Comparison of ENCODE assay signal across 8 cellular contexts in the genomic region with DNA sequence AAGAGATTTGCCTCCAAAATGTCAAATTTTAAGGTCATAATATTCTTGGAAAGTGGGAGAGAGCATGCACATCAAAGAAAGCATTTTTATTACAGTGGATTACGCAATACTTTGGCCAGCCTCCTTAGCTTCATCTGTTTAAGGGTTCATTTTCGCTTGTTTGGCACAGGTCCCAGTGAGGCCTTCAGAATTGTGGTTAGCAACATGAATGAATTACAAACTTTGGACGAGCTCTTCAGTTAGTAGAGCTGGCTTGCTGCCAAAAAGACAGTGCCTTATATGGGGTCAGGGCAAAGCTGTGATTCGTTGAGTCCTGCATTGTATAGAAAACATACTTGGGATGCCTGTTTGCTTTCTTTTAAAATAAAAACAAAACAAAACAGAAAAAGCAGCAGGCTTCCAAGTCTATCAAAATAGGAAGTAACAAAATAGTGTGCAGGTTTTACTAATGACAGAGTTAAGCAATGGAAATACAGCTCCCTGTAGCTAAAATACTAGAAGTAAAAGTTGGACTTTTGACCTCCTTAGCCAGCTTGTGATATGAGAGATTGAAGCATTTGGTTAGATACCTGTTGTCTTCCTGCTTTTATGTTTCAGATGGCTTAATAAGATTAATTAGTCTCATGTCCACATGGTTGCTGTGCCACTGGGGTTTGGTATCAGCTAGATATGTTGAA.
DNase-seq lines count a peak whose midpoint lies in the region; ATAC-seq and TF ChIP-seq lines count a peak whose summit lies in the region.

No MANE protein-coding gene starts in this region.

- ATAC-seq in HG02763 (IDR thresholded peaks at IDR 0.05; ENCODE audit: unreplicated experiment) (peak; percentile 89), left lung (peak; percentile 79)
- peak; percentile 65 for ATAC-seq in central memory CD8-positive, alpha-beta T cell (replicated peaks; ENCODE audit: extremely low read depth, poor library complexity, severe bottlenecking)

- H3K27me3 Mint-ChIP-seq in central memory CD8-positive, alpha-beta T cell = no peaks in the 10 kb centered on the region

- H3K4me1 Mint-ChIP-seq in central memory CD8-positive, alpha-beta T cell = peaks cover 17% of the 10 kb centered on the region

- H3K4me1 ChIP-seq in A673 (ENCODE audit: insufficient read depth, low read length, poor library complexity, severe bottlenecking) (peaks cover 88% of the 10 kb centered on the region), SJSA1 (replicated peaks) (peaks cover 45% of the 10 kb centered on the region), left lung (peaks cover 15 to 27% of the 10 kb centered on the region in 2 donors)

- H3K9me3 ChIP-seq in A673 (ENCODE audit: low read depth, low read length, poor library complexity, severe bottlenecking) = no peaks in the 10 kb centered on the region
- H3K9me3 ChIP-seq in SJSA1 (replicated peaks) = no peaks in the 10 kb centered on the region
- no peaks in the 10 kb centered on the region for H3K9me3 ChIP-seq in left lung

- peaks cover 12% of the 10 kb centered on the region for H3K36me3 Mint-ChIP-seq in central memory CD8-positive, alpha-beta T cell (ENCODE audit: insufficient read depth)

- BruUV-seq in A673 (replicated peaks; lab: Mats Ljungman, UMichigan) = no TSS peak

- intact Hi-C loops in A673 (cut with micrococcal nuclease; ENCODE audit: unreplicated experiment) (loop anchor here (5.0 kb wide), 1 partner anchor 198 kb away; the partner anchor contains the start of gene SKIDA1), left lung (cut with DNase I) (no loop called here)

- H3K4me3 ChIP-seq in A673 (ENCODE audit: low read depth, low read length, poor library complexity, severe bottlenecking) (peak overlapping the region; percentile 17), GM12864 (ENCODE audit: low read depth, low read length) (no peak overlapping the region), SJSA1 (no peak overlapping the region), left lung (no peak overlapping the region)

- DNase-seq in A673 (ENCODE audit: low spot score) = peak; percentile 99
- DNase-seq in GM12864 (ENCODE audit: low read depth) = peak; percentile 50
- peak; percentile 95 for DNase-seq in NCI-H1105 (lab: John Stamatoyannopoulos, UW)
- DNase-seq in SJSA1 (ENCODE audit: low read depth in 1 of 2, low spot score in 2 of 2) = peak; percentile 96 to 98
- DNase-seq in central memory CD8-positive, alpha-beta T cell (ENCODE audit: low spot score in 2 of 2) = peak in 1 of 2 donors; percentile 18
- peak in 1 of 2 donors; percentile 89 for DNase-seq in left lung
- peak; percentile 99 for DNase-seq in stromal cell of bone marrow (ENCODE audit: low read depth)

- H3K27ac Mint-ChIP-seq in central memory CD8-positive, alpha-beta T cell (ENCODE audit: low read depth) = peak overlapping the region; percentile 53

- CTCF ChIA-PET in A673 (lab: Charles Lee) = no interaction called here

- H3K27ac ChIP-seq in A673 (ENCODE audit: low read depth, low read length, poor library complexity, severe bottlenecking) = peak overlapping the region; percentile 64
- H3K27ac ChIP-seq in SJSA1 = peak overlapping the region; percentile 69
- H3K27ac ChIP-seq in left lung = peak overlapping the region in 1 of 2 donors; percentile 29

- no peak overlapping the region for H3K4me3 Mint-ChIP-seq in central memory CD8-positive, alpha-beta T cell

- TF ChIP-seq CTCF in A673 (conservative IDR thresholded peaks at IDR 0.05; ENCODE audit: low read depth, low read length) (no peak), GM12864 (IDR thresholded peaks at IDR 0.05; ENCODE audit: low read depth, low read length, missing control alignments) (no peak), left lung (IDR thresholded peaks at IDR 0.05) (no peak)

- H3K36me3 ChIP-seq in A673 (ENCODE audit: insufficient read depth, low read length, poor library complexity, severe bottlenecking) (no peaks in the 10 kb centered on the region), SJSA1 (peaks cover 10% of the 10 kb centered on the region; the same call in 1 of the 2 replicates), left lung (peaks cover 0 to 16% of the 10 kb centered on the region in 2 donors)

- H3K9me3 Mint-ChIP-seq in central memory CD8-positive, alpha-beta T cell = no peaks in the 10 kb centered on the region

- POLR2A ChIA-PET in A673 (lab: Charles Lee; ENCODE audit: low non-redundant PET) = no interaction called here

- H3K27me3 ChIP-seq in A673 (replicated peaks; ENCODE audit: insufficient read depth, low read depth, low read length, poor library complexity) (no peaks in the 10 kb centered on the region), SJSA1 (replicated peaks) (no peaks in the 10 kb centered on the region), left lung (no peaks in the 10 kb centered on the region)
